Comparison of ENCODE assay signal across 20 cellular contexts in the genomic region with DNA sequence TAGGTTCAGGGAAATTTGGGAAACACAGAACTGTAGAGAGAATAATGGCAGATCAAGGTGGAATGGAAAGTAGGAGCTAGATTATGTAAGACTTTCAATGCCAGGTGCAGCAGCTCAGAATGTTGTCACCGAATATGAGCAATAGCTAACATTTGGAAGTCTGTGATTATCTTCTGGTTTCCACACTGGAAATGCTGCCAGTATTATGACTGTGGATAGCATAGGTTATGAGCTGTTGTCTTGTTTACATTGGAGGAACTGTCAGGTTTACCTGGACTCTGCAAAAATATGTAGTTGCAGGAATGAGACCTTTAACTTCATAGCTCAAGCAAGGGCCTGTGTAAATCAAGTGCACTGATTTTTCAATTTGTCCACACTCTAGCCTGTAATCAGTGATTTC.
"Had no signal": no experiment of that assay in that cellular context is flagged by ENCODE, and none has a peak within 500 bp of the region (broad histone marks: within the 10 kb centered on the region; RNA-seq: fewer than 3 reads in every experiment).

No MANE protein-coding gene starts in this region.

- DNase-seq: IMR-90, Karpas-422, KG1, MM.1S, NCI-H1092 treated with DMSO at 0.1 percent for 48 hours, NCI-H1436, NCI-H187, NCI-H2029, NCI-H2081 treated with DMSO at 0.1 percent for 48 hours, NCI-H2171, NCI-H226, NCI-H446 treated with DMSO at 0.1 percent for 48 hours, NCI-H510A treated with DMSO at 0.1 percent for 48 hours, NCI-H526, NCI-H82, SHP77 had no signal

- H3K27ac ChIP-seq: RWPE1 had no signal

- ATAC-seq: HepG2, Panc1, SK-N-SH treated with all-trans-retinoic acid at 6 μM for 48 hours had no signal

- FAIRE-seq: HepG2 had no signal
